ENCODE assay signal across 16 cellular contexts in the genomic region with DNA sequence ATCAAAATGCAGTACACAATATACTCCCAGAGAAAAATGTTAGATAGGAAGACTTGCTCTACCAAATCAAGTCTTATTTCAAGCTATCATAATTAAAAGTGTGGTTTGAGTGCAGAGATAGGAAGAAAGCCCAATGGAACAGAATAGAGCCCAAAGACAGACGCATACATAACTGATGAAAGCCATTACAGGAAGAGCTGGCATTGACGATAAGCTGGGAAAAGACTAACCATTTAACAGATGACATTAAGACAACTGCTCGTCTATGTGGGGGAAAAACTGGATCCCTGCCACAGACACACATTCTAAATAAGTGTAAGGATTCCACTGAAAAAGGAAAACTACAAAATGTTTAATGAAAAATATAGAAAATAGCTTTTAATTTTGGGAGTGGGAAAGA.
A peak's percentile ranks its signal among the peaks of the same experiment; 100 is the strongest.
DNase-seq lines count a peak whose midpoint lies in the region; ATAC-seq and TF ChIP-seq lines count a peak whose summit lies in the region.
"Had no signal": no experiment of that assay in that cellular context is flagged by ENCODE, and none has a peak within 500 bp of the region (broad histone marks: within the 10 kb centered on the region; RNA-seq: fewer than 3 reads in every experiment).

No MANE protein-coding gene starts in this region.

- H3K27me3 ChIP-seq in adipocyte (replicated peaks; ENCODE audit: control insufficient read depth, insufficient read depth, low read length) (no peaks in the 10 kb centered on the region), WERI-Rb-1 (ENCODE audit: insufficient read depth, low read depth, severe bottlenecking) (no peaks in the 10 kb centered on the region)

- H3K4me1 ChIP-seq in adipocyte (ENCODE audit: control insufficient read depth, insufficient read depth, low read length), result peaks cover 15% of the 10 kb centered on the region

- in situ Hi-C loops in GM13977 (cut with MboI; ENCODE audit: low pct_unique_long_range_greater_than_20kb, low sequenced_read_pairs, unreplicated experiment), result no loop called here

- no peak for TF ChIP-seq CTCF in WERI-Rb-1 (IDR thresholded peaks at IDR 0.05; ENCODE audit: low read depth, low read length)
- TF ChIP-seq CTCF in GM13977 (IDR thresholded peaks at IDR 0.05; ENCODE audit: extremely low read depth, insufficient read depth, missing control alignments), result no peak

- no peak overlapping the region for H3K27ac ChIP-seq in WERI-Rb-1
- H3K27ac ChIP-seq: KMS-11, PC-9 had no signal

- H3K4me3 ChIP-seq in adipocyte (ENCODE audit: low read length) (no peak overlapping the region), WERI-Rb-1 (ENCODE audit: low read depth, low read length) (no peak overlapping the region)
- H3K4me3 ChIP-seq: PC-9 had no signal

- peaks cover 16% of the 10 kb centered on the region for H3K9me3 ChIP-seq in adipocyte (ENCODE audit: control insufficient read depth, low read length)
- H3K9me3 ChIP-seq in WERI-Rb-1 (ENCODE audit: severe bottlenecking), result no peaks in the 10 kb centered on the region

- H3K36me3 ChIP-seq in adipocyte (ENCODE audit: control insufficient read depth, insufficient read depth, low read length, severe bottlenecking) (no peaks in the 10 kb centered on the region), WERI-Rb-1 (no peaks in the 10 kb centered on the region)

- DNase-seq in CMK (ENCODE audit: low read depth) (peak; percentile 95), RPMI7951 (ENCODE audit: low read depth) (peak; percentile 45), adipocyte (ENCODE audit: low read depth) (no peak), lung microvascular endothelial cell (ENCODE audit: low read depth in 2 of 2) (peak; percentile 58 to 62), WERI-Rb-1 (no peak), GM13977 (ENCODE audit: low spot score) (no peak)
- DNase-seq: CD4-positive, CD25-positive, alpha-beta regulatory T cell; H9; NCI-H1048; NCI-H1436 treated with DMSO at 0.1 percent for 48 hours; NCI-H2081; NCI-H774; PC-9 had no signal

- ATAC-seq in HG03025 (IDR thresholded peaks at IDR 0.05; ENCODE audit: low FRiP score, unreplicated experiment), result no peak
- ATAC-seq: HepG2 had no signal

- peak overlapping the region; percentile 72 for H3K9ac ChIP-seq in adipocyte (ENCODE audit: low read length)
- H3K9ac ChIP-seq: KMS-11 had no signal

Comparison
In these comparisons a context has a peak if more than half of its experiments do, and no peak if none do; other contexts are left out.
1. DNase-seq: peak in CMK (single experiment), RPMI7951 (single experiment) and lung microvascular endothelial cell (2 of 2); none in adipocyte (single experiment), WERI-Rb-1 (single experiment) and GM13977 (single experiment).